ENCODE assay signal across 8 cellular contexts in the genomic region with DNA sequence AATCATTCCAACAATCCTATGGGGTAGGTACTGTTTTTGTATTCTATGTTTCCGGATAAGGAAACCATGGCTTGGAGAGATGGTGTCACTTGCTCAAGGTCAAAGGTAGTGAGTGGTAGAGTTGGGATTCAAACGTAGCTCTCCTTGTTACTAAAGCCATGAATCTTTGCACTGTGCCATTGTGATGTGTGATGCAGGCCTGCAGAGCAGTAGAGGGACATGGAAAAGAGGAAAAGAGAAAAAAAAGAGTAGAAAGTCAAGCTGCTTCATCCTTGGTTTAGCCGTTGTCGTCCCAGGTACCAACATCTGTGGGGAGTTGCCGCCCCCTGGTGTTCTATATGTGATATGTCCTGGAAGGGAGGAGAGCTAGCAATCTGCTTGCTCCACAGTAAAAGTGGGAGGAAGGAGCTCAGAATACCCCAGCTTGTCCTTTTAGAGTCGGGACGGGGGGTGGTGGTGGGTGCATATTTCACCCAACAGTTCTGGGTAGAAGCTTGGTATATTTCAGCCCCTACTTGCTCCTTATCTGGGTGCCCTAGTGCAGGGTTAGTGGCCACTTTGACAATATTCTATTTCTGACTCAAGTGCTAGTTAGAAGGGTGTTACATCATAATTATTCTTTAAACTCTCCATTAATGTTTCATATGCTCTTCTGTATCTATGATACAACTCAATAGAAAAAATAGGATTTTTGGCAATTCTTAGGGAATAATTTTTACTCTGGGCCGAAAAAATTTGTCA.
DNase-seq lines count a peak whose midpoint lies in the region; ATAC-seq and TF ChIP-seq lines count a peak whose summit lies in the region.

No MANE protein-coding gene starts in this region.

- DNase-seq in GM12864 (ENCODE audit: low read depth) (peak; percentile 31), NCI-H128 (lab: John Stamatoyannopoulos, UW; ENCODE audit: unreplicated experiment) (peak; percentile 80), T follicular helper cell (ENCODE audit: low read depth) (peak; percentile 63), heart left ventricle (peak in 4 of 5 donors; percentile 64 to 78 (median 68)), psoas muscle (peak; percentile 57 to 69), vagina (ENCODE audit: extremely low spot score in 2 of 2) (no peak)
- peak; percentile 47 for DNase-seq in activated naive CD8-positive, alpha-beta T cell treated with anti-CD3 and anti-CD28 coated beads, Interleukin-2, amount 50 U/mL, for 16 hours (ENCODE audit: low read depth, low spot score)

- peaks cover 0 to 2% (median 0%) of the 10 kb centered on the region in 9 donors for H3K27me3 ChIP-seq in heart left ventricle
- H3K27me3 ChIP-seq in psoas muscle (ENCODE audit: insufficient read depth in 3 of 3, low read length in 2 of 3) = peaks cover 0 to 5% (median 0%) of the 10 kb centered on the region in 3 donors
- H3K27me3 ChIP-seq in vagina = no peaks in the 10 kb centered on the region

- TF ChIP-seq POLR2A in heart left ventricle (IDR thresholded peaks at IDR 0.05) (no peak), vagina (IDR thresholded peaks at IDR 0.05) (no peak)

- intact Hi-C loops in heart left ventricle (cut with DNase I) = loop anchor here (1.0 to 10.0 kb wide), 10 partner anchors 151 to 499 kb away; no protein-coding TSS in a partner anchor
- intact Hi-C loops in psoas muscle (cut with DNase I) = loop anchor here (1.0 to 10.0 kb wide), 6 partner anchors 161 to 929 kb away; no protein-coding TSS in a partner anchor
- intact Hi-C loops in vagina (cut with DNase I) = loop anchor here (2.0 kb wide), 1 partner anchor 159 kb away; no protein-coding TSS in a partner anchor

- 23 to 26% (median 24%) methylated on average over 8 of the region's 8 CpGs for WGBS in heart left ventricle, 4 donors
- WGBS in psoas muscle, 3 donors = 20 to 29% (median 21%) methylated on average over 8 of the region's 8 CpGs

- ATAC-seq in heart left ventricle (peak; percentile 68 to 91 (median 88)), psoas muscle (peak; percentile 82 to 94 (median 87)), GM18511 (IDR thresholded peaks at IDR 0.05; ENCODE audit: unreplicated experiment) (no peak)

- TF ChIP-seq CTCF in GM12864 (IDR thresholded peaks at IDR 0.05; ENCODE audit: low read depth, low read length, missing control alignments) (peak; percentile 80), heart left ventricle (IDR thresholded peaks at IDR 0.05) (peak; percentile 69 to 93 (median 84)), psoas muscle (IDR thresholded peaks at IDR 0.05) (peak; percentile 87), vagina (IDR thresholded peaks at IDR 0.05) (peak; percentile 88 to 95 (median 92))

- no peak overlapping the region for H3K4me3 ChIP-seq in GM12864 (ENCODE audit: low read depth, low read length)
- no peak overlapping the region for H3K4me3 ChIP-seq in heart left ventricle
- no peak overlapping the region for H3K4me3 ChIP-seq in psoas muscle
- no peak overlapping the region for H3K4me3 ChIP-seq in vagina

- H3K36me3 ChIP-seq in heart left ventricle = no peaks in the 10 kb centered on the region
- no peaks in the 10 kb centered on the region for H3K36me3 ChIP-seq in psoas muscle (ENCODE audit: insufficient read depth in 1 of 2, low read depth in 1 of 2)
- no peaks in the 10 kb centered on the region for H3K36me3 ChIP-seq in vagina

- peaks cover 0 to 9% (median 0%) of the 10 kb centered on the region in 12 donors for H3K4me1 ChIP-seq in heart left ventricle
- no peaks in the 10 kb centered on the region for H3K4me1 ChIP-seq in psoas muscle
- H3K4me1 ChIP-seq in vagina = peaks cover 16% of the 10 kb centered on the region

- H3K27ac ChIP-seq in heart left ventricle = peak overlapping the region in 2 of 12 donors; percentile 40 to 44
- no peak overlapping the region for H3K27ac ChIP-seq in psoas muscle
- H3K27ac ChIP-seq in vagina = no peak overlapping the region

- H3K9me3 ChIP-seq in heart left ventricle = no peaks in the 10 kb centered on the region
- H3K9me3 ChIP-seq in psoas muscle = no peaks in the 10 kb centered on the region
- H3K9me3 ChIP-seq in vagina = no peaks in the 10 kb centered on the region

Comparison
In these comparisons a context has a peak if more than half of its experiments do, and no peak if none do; other contexts are left out.
1. DNase-seq: peak in GM12864 (single experiment), NCI-H128 (single experiment), T follicular helper cell (single experiment), activated naive CD8-positive, alpha-beta T cell treated with anti-CD3 and anti-CD28 coated beads, Interleukin-2, amount 50 U/mL, for 16 hours (single experiment), heart left ventricle (4 of 5) and psoas muscle (2 of 2); none in vagina (0 of 2).
2. Peak in every context shown above with its lines, with median percentiles within 50 percentile points of each other: CTCF ChIP-seq.